In genomic region chr5:85441853-85442252, GRCh38 we compare ENCODE assay signal across 30 cellular contexts.
"Had no signal": no experiment of that assay in that cellular context is flagged by ENCODE, and none has a peak within 500 bp of the region (broad histone marks: within the 10 kb centered on the region; RNA-seq: fewer than 3 reads in every experiment).

No MANE protein-coding gene starts in this region.

- DNase-seq: activated B cell treated with CpG ODN at 0.5 μM for 24 hours; activated CD4-positive, alpha-beta memory T cell treated with anti-CD3 and anti-CD28 coated beads for 36 hours; activated CD4-positive, alpha-beta T cell treated with anti-CD3 and anti-CD28 coated beads for 4 hours; activated CD4-positive, alpha-beta T cell treated with anti-CD3 and anti-CD28 coated beads, Interleukin-2, amount 10 ng/mL, durations not matched to agents 24 days and 14 days; activated CD4-positive, alpha-beta T cell treated with anti-CD3 and anti-CD28 coated beads, Interleukin-2, amount 50 U/mL, for 1 hour; activated CD4-positive, alpha-beta T cell treated with anti-CD3 and anti-CD28 coated beads, Interleukin-2, amount 50 U/mL, for 4 hours; activated CD4-positive, CD25-positive, alpha-beta regulatory T cell treated with anti-CD3 and anti-CD28 coated beads, Interleukin-2, amount 50 U/mL, for 72 hours; activated CD8-positive, alpha-beta memory T cell treated with anti-CD3 and anti-CD28 coated beads, Interleukin-2, amount 50 U/mL, for 4 hours; activated CD8-positive, alpha-beta T cell treated with anti-CD3 and anti-CD28 coated beads for 36 hours; activated effector memory CD4-positive, alpha-beta T cell treated with anti-CD3 and anti-CD28 coated beads, Interleukin-2, amount 50 U/mL, for 16 hours; activated gamma-delta T cell treated with Interleukin-2 at 50 U/mL for 16 hours; activated naive CD4-positive, alpha-beta T cell; activated naive CD4-positive, alpha-beta T cell treated with anti-CD3 and anti-CD28 coated beads for 36 hours; activated naive CD4-positive, alpha-beta T cell treated with anti-CD3 and anti-CD28 coated beads, Interleukin-2, amount 50 U/mL, for 16 hours; activated naive CD8-positive, alpha-beta T cell treated with anti-CD3 and anti-CD28 coated beads for 36 hours; activated T-cell treated with anti-CD3 and anti-CD28 coated beads for 4 hours; activated T-cell treated with anti-CD3 and anti-CD28 coated beads, Interleukin-2, amount 50 U/mL, for 1 hour; activated T-cell treated with anti-CD3 and anti-CD28 coated beads, Interleukin-2, amount 50 U/mL, for 4 hours; activated T-cell treated with anti-CD3 and anti-CD28 coated beads, Interleukin-2, amount 50 U/mL, for 72 hours; adrenal gland; amniotic stem cell; aorta; body of pancreas; brain microvascular endothelial cell; central memory CD4-positive, alpha-beta T cell; T-helper 2 cell; T-helper 9 cell had no signal

- H3K4me3 ChIP-seq: adrenal gland, body of pancreas, breast epithelium had no signal

- ATAC-seq: activated CD8-positive, alpha-beta T cell treated with anti-CD3 and anti-CD28 coated beads for 36 hours; activated naive CD4-positive, alpha-beta T cell treated with anti-CD3 and anti-CD28 coated beads, Interleukin-2, amount 50 U/mL, for 72 hours; activated T-cell treated with anti-CD3 and anti-CD28 coated beads, Interleukin-2, amount 50 U/mL, for 4 hours; activated T-cell treated with anti-CD3 and anti-CD28 coated beads, Interleukin-2, amount 50 U/mL, for 72 hours; activated T-helper 17 cell treated with anti-CD3 and anti-CD28 coated beads, Interleukin-2, amount 50 U/mL, for 72 hours; body of pancreas had no signal
